19 cellular contexts compared by ENCODE assay signal in the genomic region with DNA sequence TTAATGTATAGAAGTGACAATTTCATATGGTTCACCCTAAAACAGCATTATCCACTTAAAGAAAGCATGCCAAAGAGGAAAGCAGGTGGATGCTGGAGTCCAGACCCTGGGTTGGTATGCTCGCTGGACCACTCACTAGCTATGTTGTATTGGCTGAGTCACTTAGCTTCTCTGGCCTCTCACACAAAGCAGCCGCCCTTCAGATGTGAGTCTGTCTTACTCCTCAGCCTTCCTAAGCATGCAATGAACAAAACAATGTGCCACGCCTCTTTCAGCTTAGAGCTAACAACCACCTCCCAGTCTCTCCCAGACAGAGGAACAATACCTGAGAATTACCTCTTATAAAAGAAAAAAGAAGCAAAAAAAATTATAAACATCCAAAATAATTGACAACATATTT. TPM values are rescaled to one million over a fixed set of nuclear protein-coding genes. Genes with fewer than 3 reads are reported as not detected.
DNase-seq lines count a peak whose midpoint lies in the region; ATAC-seq and TF ChIP-seq lines count a peak whose summit lies in the region.
"Had no signal": no experiment of that assay in that cellular context is flagged by ENCODE, and none has a peak within 500 bp of the region (broad histone marks: within the 10 kb centered on the region; RNA-seq: fewer than 3 reads in every experiment).

No MANE protein-coding gene starts in this region.

- CTCF ChIA-PET in T-cell (lab: Charles Lee): no interaction called here

- H3K9me3 ChIP-seq in SJSA1 (replicated peaks): no peaks in the 10 kb centered on the region

- no peak overlapping the region for H3K4me3 Mint-ChIP-seq in T-cell
- H3K4me3 Mint-ChIP-seq: activated B cell treated with CpG ODN at 0.5 μM for 24 hours; activated CD8-positive, alpha-beta memory T cell treated with anti-CD3 and anti-CD28 coated beads, Interleukin-2, amount 10 ng/mL, durations not matched to agents 7 days and 5 days; effector memory CD8-positive, alpha-beta T cell had no signal

- H3K4me1 Mint-ChIP-seq in T-cell: no peaks in the 10 kb centered on the region
- H3K4me1 Mint-ChIP-seq: activated B cell treated with CpG ODN at 0.5 μM for 24 hours; activated CD8-positive, alpha-beta memory T cell treated with anti-CD3 and anti-CD28 coated beads, Interleukin-2, amount 10 ng/mL, durations not matched to agents 7 days and 5 days had no signal

- DNase-seq in AG10803 (ENCODE audit: low read depth) (peak; percentile 56), HCEC 1CT (peak; percentile 55), SJSA1 (ENCODE audit: low read depth in 1 of 2, low spot score in 2 of 2) (peak; percentile 10 to 43), iPS-NIHi7 (ENCODE audit: extremely low spot score) (peak; percentile 41), T-cell (no peak), DMS79 (lab: John Stamatoyannopoulos, UW) (no peak)
- DNase-seq in activated CD8-positive, alpha-beta memory T cell treated with anti-CD3 and anti-CD28 coated beads, Interleukin-2, amount 50 U/mL, for 48 hours: no peak
- DNase-seq: activated B cell treated with CpG ODN at 0.5 μM for 24 hours; activated CD8-positive, alpha-beta memory T cell treated with anti-CD3 and anti-CD28 coated beads, Interleukin-2, amount 10 ng/mL, durations not matched to agents 7 days and 5 days; activated naive CD4-positive, alpha-beta T cell treated with Interleukin-2 at 50 U/mL for 16 hours; AML-193; effector memory CD8-positive, alpha-beta T cell; Kasumi-1; midbrain; NCI-H2029 treated with DMSO at 0.1 percent for 48 hours had no signal

- H3K36me3 Mint-ChIP-seq in T-cell: no peaks in the 10 kb centered on the region
- H3K36me3 Mint-ChIP-seq: activated CD8-positive, alpha-beta memory T cell treated with anti-CD3 and anti-CD28 coated beads, Interleukin-2, amount 10 ng/mL, durations not matched to agents 7 days and 5 days had no signal

- TF ChIP-seq CTCF in AG10803 (conservative IDR thresholded peaks at IDR 0.05; ENCODE audit: low read length): no peak

- no peak overlapping the region for H3K27ac Mint-ChIP-seq in T-cell
- H3K27ac Mint-ChIP-seq: activated B cell treated with CpG ODN at 0.5 μM for 24 hours; activated CD8-positive, alpha-beta memory T cell treated with anti-CD3 and anti-CD28 coated beads, Interleukin-2, amount 10 ng/mL, durations not matched to agents 7 days and 5 days; effector memory CD8-positive, alpha-beta T cell had no signal

- H3K36me3 ChIP-seq in SJSA1: no peaks in the 10 kb centered on the region

- no peak for ATAC-seq in GM18517 (IDR thresholded peaks at IDR 0.05; ENCODE audit: unreplicated experiment)
- ATAC-seq in T-cell (replicated peaks in 1 of 4): no peak
- ATAC-seq: activated CD8-positive, alpha-beta memory T cell treated with anti-CD3 and anti-CD28 coated beads, Interleukin-2, amount 10 ng/mL, durations not matched to agents 7 days and 5 days; effector memory CD8-positive, alpha-beta T cell had no signal

- no peak overlapping the region for H3K27ac ChIP-seq in SJSA1
- H3K27ac ChIP-seq: HL-60, parathyroid adenoma had no signal

- peaks cover 7% of the 10 kb centered on the region; the same call in 1 of the 2 replicates for H3K4me1 ChIP-seq in SJSA1 (replicated peaks)
- H3K4me1 ChIP-seq: parathyroid adenoma had no signal

- H3K27me3 ChIP-seq in SJSA1 (replicated peaks): no peaks in the 10 kb centered on the region

- POLR2A ChIA-PET in T-cell (lab: Charles Lee): no interaction called here

- H3K4me3 ChIP-seq in AG10803 (ENCODE audit: low read length) (no peak overlapping the region), SJSA1 (no peak overlapping the region)

- no peaks in the 10 kb centered on the region for H3K9me3 Mint-ChIP-seq in T-cell
- H3K9me3 Mint-ChIP-seq: activated B cell treated with CpG ODN at 0.5 μM for 24 hours; effector memory CD8-positive, alpha-beta T cell had no signal

- H3K27me3 Mint-ChIP-seq in T-cell: peaks cover 32 to 33% of the 10 kb centered on the region in 2 donors

RNA-seq across cellular contexts. Expression of gene SIM1, which starts 29.4 kb away (rescaled TPM):
- total RNA-seq in SJSA1 (2014; rRNA removed; shearing (Covaris generic)): 1.1 and 1.6 TPM in 2 replicates
- not detected for total RNA-seq in T-cell
- total RNA-seq: activated B cell treated with CpG ODN at 0.5 μM for 24 hours, frontal cortex had no signal

Comparison
In these comparisons a context has a peak if more than half of its experiments do, and no peak if none do; other contexts are left out.
1. DNase-seq: peak in AG10803 (single experiment), HCEC 1CT (single experiment), SJSA1 (2 of 2) and iPS-NIHi7 (single experiment); none in activated CD8-positive, alpha-beta memory T cell treated with anti-CD3 and anti-CD28 coated beads, Interleukin-2, amount 50 U/mL, for 48 hours (single experiment), T-cell (0 of 34) and DMS79 (single experiment).